Comparison of ENCODE assay signal across 12 cellular contexts in the genomic region with DNA sequence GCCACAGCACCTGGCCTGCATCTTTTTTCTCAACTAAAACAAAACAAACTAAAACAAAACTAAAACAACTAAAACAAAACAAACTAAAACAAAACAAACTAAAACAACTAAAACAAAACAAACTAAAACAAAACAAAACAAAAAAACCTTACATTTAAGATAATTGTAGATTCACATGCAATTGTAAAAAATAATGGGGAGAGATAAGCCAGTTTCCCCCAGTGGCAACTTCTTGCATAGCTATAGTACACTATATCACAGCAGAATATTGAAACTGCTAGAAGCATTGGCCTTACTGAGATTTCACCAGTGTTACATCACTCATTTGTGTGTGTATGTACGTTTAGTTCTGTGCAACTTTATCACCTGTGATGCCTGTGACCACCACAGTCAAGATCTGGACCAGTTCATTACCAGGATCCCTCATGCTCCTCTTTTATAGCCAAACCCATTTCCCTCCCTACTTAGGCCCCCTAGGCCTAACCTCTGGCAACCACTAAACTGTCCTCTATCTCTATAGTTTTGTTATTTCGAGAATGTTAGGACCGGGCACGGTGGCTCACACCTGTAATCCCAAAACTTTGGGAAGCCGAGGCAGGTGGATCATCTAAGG. TPM values are rescaled to one million over a fixed set of nuclear protein-coding genes. Genes with fewer than 3 reads are reported as not detected.
DNase-seq lines count a peak whose midpoint lies in the region; ATAC-seq and TF ChIP-seq lines count a peak whose summit lies in the region.
"Had no signal": no experiment of that assay in that cellular context is flagged by ENCODE, and none has a peak within 500 bp of the region (broad histone marks: within the 10 kb centered on the region; RNA-seq: fewer than 3 reads in every experiment).

No MANE protein-coding gene starts in this region.

- POLR2A ChIA-PET in CD8-positive, alpha-beta memory T cell (lab: Charles Lee) = interaction anchor here (0.7 kb wide), 1 partner anchor 37 kb away, joined by 5 read pairs; no protein-coding TSS in a partner anchor
- POLR2A ChIA-PET in T-cell (lab: Charles Lee) = no interaction called here

- peak overlapping the region in 6 of 8 donors; percentile 54 to 81 (median 66) for H3K27ac Mint-ChIP-seq in CD8-positive, alpha-beta memory T cell
- peak overlapping the region; percentile 1 to 45 for H3K27ac Mint-ChIP-seq in T-cell

- H3K27ac ChIP-seq in CD8-positive, alpha-beta memory T cell (ENCODE audit: low read depth, low read length) = no peak overlapping the region

- DNase-seq in CD8-positive, alpha-beta memory T cell = no peak
- DNase-seq in T-cell (no peak), foreskin fibroblast (peak in 1 of 2 donors; percentile 52), cortex of kidney (lab: John Stamatoyannopoulos, UW) (no peak), COR-L47 (lab: John Stamatoyannopoulos, UW) (no peak)
- DNase-seq: amygdala, NCI-H1105 had no signal

- H3K4me1 Mint-ChIP-seq in CD8-positive, alpha-beta memory T cell = peaks cover 1 to 26% (median 4%) of the 10 kb centered on the region in 3 donors
- peaks cover 0 to 12% (median 11%) of the 10 kb centered on the region in 3 donors for H3K4me1 Mint-ChIP-seq in T-cell

- no peaks in the 10 kb centered on the region for H3K9me3 ChIP-seq in CD8-positive, alpha-beta memory T cell (ENCODE audit: low read length)

- CTCF ChIA-PET in CD8-positive, alpha-beta memory T cell (lab: Charles Lee) = no interaction called here
- CTCF ChIA-PET in T-cell (lab: Charles Lee) = interaction anchor here (0.6 to 0.8 kb wide), 6 partner anchors 12 to 170 kb away, joined by 3 to 7 read pairs (median 3); no protein-coding TSS in a partner anchor

- H3K4me3 ChIP-seq in CD8-positive, alpha-beta memory T cell (ENCODE audit: low read length) = no peak overlapping the region
- H3K4me3 ChIP-seq in foreskin fibroblast (ENCODE audit: low read depth in 1 of 2, low read length in 2 of 2) = no peak overlapping the region

- no peaks in the 10 kb centered on the region for H3K9me3 Mint-ChIP-seq in CD8-positive, alpha-beta memory T cell
- no peaks in the 10 kb centered on the region for H3K9me3 Mint-ChIP-seq in T-cell

- ATAC-seq in GM21576 (IDR thresholded peaks at IDR 0.05; ENCODE audit: unreplicated experiment) (peak; percentile 39), T-cell (replicated peaks in 1 of 4) (no peak), HG03469 (IDR thresholded peaks at IDR 0.05; ENCODE audit: unreplicated experiment) (no peak), HG03354 (IDR thresholded peaks at IDR 0.05; ENCODE audit: poor library complexity, severe bottlenecking, unreplicated experiment) (no peak)

- TF ChIP-seq CTCF in foreskin fibroblast (IDR thresholded peaks at IDR 0.05; ENCODE audit: low read depth, low read length) = peak; percentile 9

- H3K36me3 Mint-ChIP-seq in CD8-positive, alpha-beta memory T cell = peaks cover 0 to 12% (median 0%) of the 10 kb centered on the region in 3 donors
- no peaks in the 10 kb centered on the region for H3K36me3 Mint-ChIP-seq in T-cell

- H3K36me3 ChIP-seq in CD8-positive, alpha-beta memory T cell (ENCODE audit: insufficient read depth, low read length) = no peaks in the 10 kb centered on the region

- no peaks in the 10 kb centered on the region for H3K27me3 Mint-ChIP-seq in CD8-positive, alpha-beta memory T cell
- H3K27me3 Mint-ChIP-seq in T-cell = no peaks in the 10 kb centered on the region

- no peak overlapping the region for H3K4me3 Mint-ChIP-seq in CD8-positive, alpha-beta memory T cell
- H3K4me3 Mint-ChIP-seq in T-cell = no peak overlapping the region

- no peaks in the 10 kb centered on the region for H3K27me3 ChIP-seq in CD8-positive, alpha-beta memory T cell (ENCODE audit: insufficient read depth, low read length, poor library complexity, severe bottlenecking)

- H3K4me1 ChIP-seq in CD8-positive, alpha-beta memory T cell (ENCODE audit: insufficient read depth, low read length) = no peaks in the 10 kb centered on the region

RNA-seq across cellular contexts. Expression of a gene that starts 9.3 kb away (rescaled TPM):
- total RNA-seq in CD8-positive, alpha-beta memory T cell = not detected
- polyA plus RNA-seq in CD8-positive, alpha-beta memory T cell = not detected
- total RNA-seq in T-cell = not detected
- total RNA-seq: glomerular endothelial cell, mononuclear cell had no signal

RNA-seq across cellular contexts. Expression of a gene that starts 28.3 kb away (rescaled TPM):
- 100 to 1,000 TPM; 562 to 566 TPM for total RNA-seq in CD8-positive, alpha-beta memory T cell
- 261 TPM for polyA plus RNA-seq in CD8-positive, alpha-beta memory T cell
- 100 to 1,000 TPM; 124 to 224 (median 206) TPM for total RNA-seq in T-cell

RNA-seq across cellular contexts. Expression of a gene that starts 56.2 kb away (rescaled TPM):
- total RNA-seq in CD8-positive, alpha-beta memory T cell = 1 to 10 TPM; 1.5 to 4.2 TPM
- polyA plus RNA-seq in CD8-positive, alpha-beta memory T cell = 7.9 TPM
- 1 to 10 TPM; 3.2 to 8.5 (median 5.2) TPM for total RNA-seq in T-cell
